33 cellular contexts compared by ENCODE assay signal in the genomic region with DNA sequence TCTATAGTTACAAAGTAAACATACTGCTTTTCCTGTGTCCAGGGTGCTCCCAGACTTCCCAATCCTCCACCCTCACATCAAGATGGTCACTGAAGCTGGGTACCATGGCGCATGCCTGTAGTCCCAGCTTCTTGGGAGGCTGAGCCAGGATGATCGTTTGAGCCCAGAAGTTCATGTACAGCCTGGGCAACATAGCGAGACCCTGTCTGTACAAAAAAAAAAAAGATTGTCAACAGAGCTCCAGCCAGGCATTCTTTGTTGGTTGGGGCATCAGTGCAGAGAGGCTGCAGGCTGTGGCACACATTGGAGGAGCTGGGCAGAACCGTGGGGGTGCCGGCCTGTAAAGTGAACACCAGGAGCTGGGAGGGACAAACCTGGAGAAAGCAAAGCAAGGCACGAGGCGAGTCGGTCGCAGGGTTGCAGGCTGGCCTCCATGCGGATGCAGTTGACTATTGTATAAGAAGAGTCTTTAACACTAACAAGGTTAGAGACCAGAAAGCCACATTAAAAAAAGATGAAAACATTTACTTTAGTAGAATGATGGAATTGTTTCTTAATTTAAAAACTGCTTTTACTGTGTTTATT. TPM values are rescaled to one million over a fixed set of nuclear protein-coding genes. Genes with fewer than 3 reads are reported as not detected.
"Had no signal": no experiment of that assay in that cellular context is flagged by ENCODE, and none has a peak within 500 bp of the region (broad histone marks: within the 10 kb centered on the region; RNA-seq: fewer than 3 reads in every experiment).

No MANE protein-coding gene starts in this region.

- ATAC-seq: activated CD4-positive, alpha-beta T cell treated with anti-CD3 and anti-CD28 coated beads for 36 hours; activated CD4-positive, CD25-positive, alpha-beta regulatory T cell treated with anti-CD3 and anti-CD28 coated beads, Interleukin-2, amount 50 U/mL, for 24 hours; activated CD8-positive, alpha-beta memory T cell treated with anti-CD3 and anti-CD28 coated beads, Interleukin-2, amount 10 ng/mL, durations not matched to agents 7 days and 5 days; activated CD8-positive, alpha-beta T cell treated with anti-CD3 and anti-CD28 coated beads, Interleukin-2, amount 10 ng/mL, durations not matched to agents 7 days and 5 days; body of pancreas had no signal

- H3K4me1 Mint-ChIP-seq: activated CD4-positive, alpha-beta memory T cell treated with anti-CD3 and anti-CD28 coated beads, Interleukin-2, amount 10 ng/mL, durations not matched to agents 7 days and 5 days; activated CD4-positive, alpha-beta T cell treated with anti-CD3 and anti-CD28 coated beads for 36 hours; activated CD4-positive, alpha-beta T cell treated with anti-CD3 and anti-CD28 coated beads, Interleukin-2, amount 10 ng/mL, durations not matched to agents 7 days and 5 days; activated naive CD4-positive, alpha-beta T cell treated with anti-CD3 and anti-CD28 coated beads, Interleukin-2, amount 10 ng/mL, durations not matched to agents 7 days and 5 days; activated naive CD4-positive, alpha-beta T cell treated with anti-CD3 and anti-CD28 coated beads, Interleukin-2, amount 50 U/mL, for 24 hours; activated naive CD8-positive, alpha-beta T cell treated with anti-CD3 and anti-CD28 coated beads for 36 hours had no signal

- H3K4me3 Mint-ChIP-seq: activated CD4-positive, alpha-beta memory T cell treated with anti-CD3 and anti-CD28 coated beads, Interleukin-2, amount 10 ng/mL, durations not matched to agents 7 days and 5 days; activated CD4-positive, alpha-beta T cell treated with anti-CD3 and anti-CD28 coated beads for 36 hours; activated CD4-positive, alpha-beta T cell treated with anti-CD3 and anti-CD28 coated beads, Interleukin-2, amount 10 ng/mL, durations not matched to agents 7 days and 5 days; activated CD8-positive, alpha-beta memory T cell treated with anti-CD3 and anti-CD28 coated beads, Interleukin-2, amount 10 ng/mL, durations not matched to agents 7 days and 5 days; activated CD8-positive, alpha-beta T cell treated with anti-CD3 and anti-CD28 coated beads, Interleukin-2, amount 10 ng/mL, durations not matched to agents 7 days and 5 days; activated naive CD4-positive, alpha-beta T cell treated with anti-CD3 and anti-CD28 coated beads, Interleukin-2, amount 10 ng/mL, durations not matched to agents 7 days and 5 days; activated naive CD4-positive, alpha-beta T cell treated with anti-CD3 and anti-CD28 coated beads, Interleukin-2, amount 50 U/mL, for 24 hours; activated naive CD8-positive, alpha-beta T cell treated with anti-CD3 and anti-CD28 coated beads for 36 hours; activated T-cell treated with anti-CD3 and anti-CD28 coated beads, Interleukin-2, amount 50 U/mL, for 24 hours; T-helper 1 cell treated with Interleukin-12 subunit alpha and Interleukin-12 subunit beta and Interleukin-4 antibody, amounts not matched to agents 30 μg/mL and 1 μg/mL, for 36 hours; T-helper 2 cell treated with Interferon-gamma antibody and Interleukin-4, amounts not matched to agents 5 μg/mL and 100 μg/mL, for 36 hours had no signal

- H3K27ac ChIP-seq: adrenal gland, body of pancreas, brain microvascular endothelial cell, breast epithelium had no signal

- H3K27me3 ChIP-seq: adrenal gland, body of pancreas had no signal

- H3K4me3 ChIP-seq: adrenal gland, body of pancreas, breast epithelium had no signal

- H3K4me1 ChIP-seq: adrenal gland, breast epithelium had no signal

- DNase-seq: activated CD4-positive, alpha-beta memory T cell treated with anti-CD3 and anti-CD28 coated beads, Interleukin-2, amount 10 ng/mL, durations not matched to agents 7 days and 5 days; activated CD4-positive, alpha-beta T cell treated with anti-CD3 and anti-CD28 coated beads for 1 hour; activated CD4-positive, alpha-beta T cell treated with anti-CD3 and anti-CD28 coated beads for 36 hours; activated CD4-positive, alpha-beta T cell treated with anti-CD3 and anti-CD28 coated beads for 48 hours; activated CD4-positive, alpha-beta T cell treated with anti-CD3 and anti-CD28 coated beads, Interleukin-2, amount 10 ng/mL, durations not matched to agents 7 days and 5 days; activated CD4-positive, alpha-beta T cell treated with anti-CD3 and anti-CD28 coated beads, Interleukin-2, amount 50 U/mL, for 48 hours; activated CD4-positive, CD25-positive, alpha-beta regulatory T cell; activated CD8-positive, alpha-beta memory T cell treated with anti-CD3 and anti-CD28 coated beads for 24 hours; activated CD8-positive, alpha-beta memory T cell treated with anti-CD3 and anti-CD28 coated beads, Interleukin-2, amount 10 ng/mL, durations not matched to agents 7 days and 5 days; activated CD8-positive, alpha-beta memory T cell treated with anti-CD3 and anti-CD28 coated beads, Interleukin-2, amount 50 U/mL, for 48 hours; activated CD8-positive, alpha-beta T cell treated with anti-CD3 and anti-CD28 coated beads, Interleukin-2, amount 10 ng/mL, durations not matched to agents 7 days and 5 days; activated effector memory CD4-positive, alpha-beta T cell treated with Interleukin-2 at 50 U/mL for 16 hours; activated gamma-delta T cell; activated naive CD4-positive, alpha-beta T cell treated with anti-CD3 and anti-CD28 coated beads, Interleukin-2, amount 10 ng/mL, durations not matched to agents 7 days and 5 days; activated naive CD4-positive, alpha-beta T cell treated with Interleukin-2 at 50 U/mL for 16 hours; activated naive CD8-positive, alpha-beta T cell treated with anti-CD3 and anti-CD28 coated beads for 36 hours; activated T-cell treated with anti-CD3 and anti-CD28 coated beads, Interleukin-2, amount 50 U/mL, for 24 hours; activated T-cell treated with anti-CD3 and anti-CD28 coated beads, Interleukin-2, amount 50 U/mL, for 48 hours; adrenal gland; amniotic stem cell; aorta; body of pancreas; brain microvascular endothelial cell; central memory CD4-positive, alpha-beta T cell; T-helper 2 cell; T-helper 9 cell had no signal

- H3K27ac Mint-ChIP-seq: activated CD4-positive, alpha-beta memory T cell treated with anti-CD3 and anti-CD28 coated beads, Interleukin-2, amount 10 ng/mL, durations not matched to agents 7 days and 5 days; activated CD4-positive, alpha-beta T cell treated with anti-CD3 and anti-CD28 coated beads for 36 hours; activated CD4-positive, alpha-beta T cell treated with anti-CD3 and anti-CD28 coated beads, Interleukin-2, amount 10 ng/mL, durations not matched to agents 7 days and 5 days; activated CD8-positive, alpha-beta memory T cell treated with anti-CD3 and anti-CD28 coated beads, Interleukin-2, amount 10 ng/mL, durations not matched to agents 7 days and 5 days; activated CD8-positive, alpha-beta T cell treated with anti-CD3 and anti-CD28 coated beads, Interleukin-2, amount 10 ng/mL, durations not matched to agents 7 days and 5 days; activated naive CD4-positive, alpha-beta T cell treated with anti-CD3 and anti-CD28 coated beads, Interleukin-2, amount 10 ng/mL, durations not matched to agents 7 days and 5 days; activated naive CD4-positive, alpha-beta T cell treated with anti-CD3 and anti-CD28 coated beads, Interleukin-2, amount 50 U/mL, for 24 hours; activated naive CD8-positive, alpha-beta T cell treated with anti-CD3 and anti-CD28 coated beads for 36 hours; activated T-cell treated with anti-CD3 and anti-CD28 coated beads, Interleukin-2, amount 50 U/mL, for 24 hours; activated T-helper 2 cell treated with anti-CD3 and anti-CD28 coated beads, Interferon-gamma antibody, Interleukin-2, Interleukin-4, amounts not matched to agents 10 μg/mL and 5 μg/mL and 100 μg/mL, durations not matched to agents 14 hours and 24 hours and 36 hours; T-helper 1 cell treated with Interleukin-12 subunit alpha and Interleukin-12 subunit beta and Interleukin-4 antibody, amounts not matched to agents 30 μg/mL and 1 μg/mL, for 36 hours; T-helper 2 cell treated with Interferon-gamma antibody and Interleukin-4, amounts not matched to agents 5 μg/mL and 100 μg/mL, for 36 hours had no signal

- H3K36me3 ChIP-seq: adrenal gland, brain microvascular endothelial cell, breast epithelium had no signal

- H3K9me3 Mint-ChIP-seq: activated naive CD4-positive, alpha-beta T cell treated with anti-CD3 and anti-CD28 coated beads, Interleukin-2, amount 10 ng/mL, durations not matched to agents 7 days and 5 days; activated naive CD4-positive, alpha-beta T cell treated with anti-CD3 and anti-CD28 coated beads, Interleukin-2, amount 50 U/mL, for 24 hours; activated naive CD8-positive, alpha-beta T cell treated with anti-CD3 and anti-CD28 coated beads for 36 hours; activated T-cell treated with anti-CD3 and anti-CD28 coated beads, Interleukin-2, amount 50 U/mL, for 24 hours; T-helper 2 cell treated with Interferon-gamma antibody and Interleukin-4, amounts not matched to agents 5 μg/mL and 100 μg/mL, for 36 hours had no signal

- H3K36me3 Mint-ChIP-seq: activated CD8-positive, alpha-beta memory T cell treated with anti-CD3 and anti-CD28 coated beads, Interleukin-2, amount 10 ng/mL, durations not matched to agents 7 days and 5 days; activated naive CD4-positive, alpha-beta T cell treated with anti-CD3 and anti-CD28 coated beads, Interleukin-2, amount 10 ng/mL, durations not matched to agents 7 days and 5 days; activated naive CD4-positive, alpha-beta T cell treated with anti-CD3 and anti-CD28 coated beads, Interleukin-2, amount 50 U/mL, for 24 hours; activated naive CD8-positive, alpha-beta T cell treated with anti-CD3 and anti-CD28 coated beads for 36 hours had no signal

- H3K9me3 ChIP-seq: adrenal gland, body of pancreas, breast epithelium had no signal

RNA-seq across cellular contexts. Expression of gene ACOXL, which starts 51.8 kb away (rescaled TPM):
- total RNA-seq: activated CD8-positive, alpha-beta T cell treated with anti-CD3 and anti-CD28 coated beads, Interleukin-2, amount 10 ng/mL, durations not matched to agents 7 days and 5 days; activated naive CD8-positive, alpha-beta T cell treated with anti-CD3 and anti-CD28 coated beads for 36 hours; aorta; breast epithelium; cardiac septum had no signal
